1 cellular context compared by ENCODE assay signal in genomic region chr3:98892263-98892662, GRCh38.
TF ChIP-seq lines count a peak whose summit lies in the region.

No MANE protein-coding gene starts in this region.

TF ChIP-seq in SK-N-SH, 30 proteins besides CTCF, POLR2A, EP300 and RAD21 (continued from another document):
- TF ChIP-seq USF2 (IDR thresholded peaks at IDR 0.05; ENCODE audit: borderline replicate concordance, low read depth, low read length): no peak
- TF ChIP-seq YY1 (IDR thresholded peaks at IDR 0.05; ENCODE audit: low read depth): no peak
- TF ChIP-seq TAF1 (IDR thresholded peaks at IDR 0.05; ENCODE audit: borderline replicate concordance, low read depth, low read length): no peak
- no peak for TF ChIP-seq ELF1 (IDR thresholded peaks at IDR 0.05)
